In genomic region chr20:44221368-44221767, GRCh38 we compare ENCODE assay signal across 18 cellular contexts. TPM values are rescaled to one million over a fixed set of nuclear protein-coding genes. Genes with fewer than 3 reads are reported as not detected.
DNase-seq lines count a peak whose midpoint lies in the region; ATAC-seq and TF ChIP-seq lines count a peak whose summit lies in the region.
"Had no signal": no experiment of that assay in that cellular context is flagged by ENCODE, and none has a peak within 500 bp of the region (broad histone marks: within the 10 kb centered on the region; RNA-seq: fewer than 3 reads in every experiment).

No MANE protein-coding gene starts in this region.

- peak overlapping the region; percentile 62 for H3K27ac ChIP-seq in CD4-positive, alpha-beta T cell (ENCODE audit: low read depth, low read length)
- H3K27ac ChIP-seq: A549, KMS-11 had no signal

- intact Hi-C loops in CD4-positive, alpha-beta T cell (cut with DNase I, micrococcal nuclease): no loop called here

- no peaks in the 10 kb centered on the region for H3K9me3 ChIP-seq in CD4-positive, alpha-beta T cell (ENCODE audit: control insufficient read depth, low read length)
- H3K9me3 ChIP-seq: A549 had no signal

- TF ChIP-seq CTCF in CD4-positive, alpha-beta T cell (IDR thresholded peaks at IDR 0.05): no peak
- TF ChIP-seq CTCF in mesothelial cell of epicardium (IDR thresholded peaks at IDR 0.05; ENCODE audit: unreplicated experiment): no peak

- DNase-seq in activated naive CD8-positive, alpha-beta T cell treated with anti-CD3 and anti-CD28 coated beads, Interleukin-2, amount 50 U/mL, for 24 hours: no peak
- DNase-seq in CD4-positive, alpha-beta T cell: no peak
- no peak for DNase-seq in T-cell
- DNase-seq in effector memory CD8-positive, alpha-beta T cell: no peak
- DNase-seq in mesothelial cell of epicardium (ENCODE audit: low spot score in 2 of 2, unreplicated experiment in 2 of 2): no peak
- no peak for DNase-seq in NCI-H2107 treated with DMSO at 0.1 percent for 48 hours (lab: John Stamatoyannopoulos, UW; ENCODE audit: unreplicated experiment)
- DNase-seq: DMS79 treated with DMSO at 0.1 percent for 48 hours, MV-4-11, NCI-H1694 treated with DMSO at 0.1 percent for 48 hours, NCI-H2107, NCI-H226, NCI-H524, SHP77 had no signal

- H3K36me3 Mint-ChIP-seq in activated naive CD8-positive, alpha-beta T cell: no peaks in the 10 kb centered on the region
- H3K36me3 Mint-ChIP-seq in activated naive CD8-positive, alpha-beta T cell treated with anti-CD3 and anti-CD28 coated beads, Interleukin-2, amount 50 U/mL, for 24 hours (ENCODE audit: low read depth): no peaks in the 10 kb centered on the region
- peaks cover 3% of the 10 kb centered on the region for H3K36me3 Mint-ChIP-seq in CD4-positive, alpha-beta T cell (ENCODE audit: low read depth)
- peaks cover 3% of the 10 kb centered on the region for H3K36me3 Mint-ChIP-seq in T-cell
- peaks cover 9% of the 10 kb centered on the region for H3K36me3 Mint-ChIP-seq in effector memory CD8-positive, alpha-beta T cell (ENCODE audit: insufficient read depth)
- H3K36me3 Mint-ChIP-seq in mesothelial cell of epicardium: peaks cover 1% of the 10 kb centered on the region

- CTCF ChIA-PET in CD4-positive, alpha-beta T cell (lab: Charles Lee): interaction anchor here (1.6 kb wide), 1 partner anchor 89 kb away, joined by 7 read pairs; the partner anchor contains the start of gene FITM2
- CTCF ChIA-PET in T-cell (lab: Charles Lee): no interaction called here

- H3K27ac Mint-ChIP-seq in activated naive CD8-positive, alpha-beta T cell: peak overlapping the region; percentile 78
- no peak overlapping the region for H3K27ac Mint-ChIP-seq in activated naive CD8-positive, alpha-beta T cell treated with anti-CD3 and anti-CD28 coated beads, Interleukin-2, amount 50 U/mL, for 24 hours
- peak overlapping the region; percentile 91 for H3K27ac Mint-ChIP-seq in CD4-positive, alpha-beta T cell
- H3K27ac Mint-ChIP-seq in T-cell (peak overlapping the region; percentile 95 to 96), mesothelial cell of epicardium (no peak overlapping the region)
- peak overlapping the region; percentile 70 to 89 for H3K27ac Mint-ChIP-seq in effector memory CD8-positive, alpha-beta T cell

- H3K27me3 Mint-ChIP-seq in activated naive CD8-positive, alpha-beta T cell: no peaks in the 10 kb centered on the region
- no peaks in the 10 kb centered on the region for H3K27me3 Mint-ChIP-seq in activated naive CD8-positive, alpha-beta T cell treated with anti-CD3 and anti-CD28 coated beads, Interleukin-2, amount 50 U/mL, for 24 hours
- H3K27me3 Mint-ChIP-seq in CD4-positive, alpha-beta T cell: no peaks in the 10 kb centered on the region
- H3K27me3 Mint-ChIP-seq in T-cell (no peaks in the 10 kb centered on the region), mesothelial cell of epicardium (ENCODE audit: low read depth) (no peaks in the 10 kb centered on the region)
- H3K27me3 Mint-ChIP-seq in effector memory CD8-positive, alpha-beta T cell: no peaks in the 10 kb centered on the region

- POLR2A ChIA-PET in CD4-positive, alpha-beta T cell (lab: Charles Lee): no interaction called here
- POLR2A ChIA-PET in T-cell (lab: Charles Lee): no interaction called here

- ATAC-seq in activated naive CD8-positive, alpha-beta T cell treated with anti-CD3 and anti-CD28 coated beads, Interleukin-2, amount 50 U/mL, for 24 hours: no peak
- ATAC-seq in CD4-positive, alpha-beta T cell (ENCODE audit: poor library complexity): no peak
- no peak for ATAC-seq in T-cell (replicated peaks in 1 of 4)
- no peak for ATAC-seq in effector memory CD8-positive, alpha-beta T cell (replicated peaks)
- ATAC-seq in HG02884 (IDR thresholded peaks at IDR 0.05; ENCODE audit: unreplicated experiment): no peak
- ATAC-seq: A549 had no signal

- H3K27me3 ChIP-seq in CD4-positive, alpha-beta T cell (ENCODE audit: control insufficient read depth, insufficient read depth, low read length): no peaks in the 10 kb centered on the region

- H3K4me1 Mint-ChIP-seq in activated naive CD8-positive, alpha-beta T cell (ENCODE audit: low read depth): peaks cover 51% of the 10 kb centered on the region
- H3K4me1 Mint-ChIP-seq in activated naive CD8-positive, alpha-beta T cell treated with anti-CD3 and anti-CD28 coated beads, Interleukin-2, amount 50 U/mL, for 24 hours: peaks cover 39% of the 10 kb centered on the region
- H3K4me1 Mint-ChIP-seq in CD4-positive, alpha-beta T cell (ENCODE audit: low read depth): peaks cover 54% of the 10 kb centered on the region
- peaks cover 49 to 57% (median 53%) of the 10 kb centered on the region in 3 donors for H3K4me1 Mint-ChIP-seq in T-cell
- H3K4me1 Mint-ChIP-seq in effector memory CD8-positive, alpha-beta T cell (ENCODE audit: low read depth in 2 of 2): peaks cover 28 to 37% of the 10 kb centered on the region in 2 donors
- peaks cover 33% of the 10 kb centered on the region for H3K4me1 Mint-ChIP-seq in mesothelial cell of epicardium

- H3K9me3 Mint-ChIP-seq in activated naive CD8-positive, alpha-beta T cell (ENCODE audit: low read depth): no peaks in the 10 kb centered on the region
- H3K9me3 Mint-ChIP-seq in activated naive CD8-positive, alpha-beta T cell treated with anti-CD3 and anti-CD28 coated beads, Interleukin-2, amount 50 U/mL, for 24 hours: no peaks in the 10 kb centered on the region
- no peaks in the 10 kb centered on the region for H3K9me3 Mint-ChIP-seq in CD4-positive, alpha-beta T cell
- H3K9me3 Mint-ChIP-seq in T-cell: no peaks in the 10 kb centered on the region
- no peaks in the 10 kb centered on the region for H3K9me3 Mint-ChIP-seq in effector memory CD8-positive, alpha-beta T cell
- H3K9me3 Mint-ChIP-seq in mesothelial cell of epicardium: no peaks in the 10 kb centered on the region

- no peak overlapping the region for H3K4me3 Mint-ChIP-seq in activated naive CD8-positive, alpha-beta T cell
- no peak overlapping the region for H3K4me3 Mint-ChIP-seq in activated naive CD8-positive, alpha-beta T cell treated with anti-CD3 and anti-CD28 coated beads, Interleukin-2, amount 50 U/mL, for 24 hours
- H3K4me3 Mint-ChIP-seq in CD4-positive, alpha-beta T cell: no peak overlapping the region
- H3K4me3 Mint-ChIP-seq in T-cell: peak overlapping the region in 1 of 3 donors; percentile 85
- H3K4me3 Mint-ChIP-seq in effector memory CD8-positive, alpha-beta T cell: no peak overlapping the region
- H3K4me3 Mint-ChIP-seq in mesothelial cell of epicardium: no peak overlapping the region

RNA-seq across cellular contexts. Expression of gene OSER1, which starts 10.8 kb away (rescaled TPM):
- 100 to 1,000 TPM; 172 TPM for total RNA-seq in CD4-positive, alpha-beta T cell
- total RNA-seq in T-cell (10 to 100 TPM; 28.7 to 96.7 (median 35.4) TPM), mesothelial cell of epicardium (31.3 to 31.7 TPM (median 31.5 TPM) in 3 replicates)

RNA-seq across cellular contexts. Expression of gene GDAP1L1, which starts 25.7 kb away (rescaled TPM):
- total RNA-seq in CD4-positive, alpha-beta T cell: not detected
- not detected for total RNA-seq in T-cell
- 0.16 to 0.54 TPM (median 0.40 TPM) in 3 replicates for total RNA-seq in mesothelial cell of epicardium
- total RNA-seq: RPMI7951 had no signal

RNA-seq across cellular contexts. Expression of gene JPH2, which starts 34.4 kb away (rescaled TPM):
- total RNA-seq in CD4-positive, alpha-beta T cell: not detected
- total RNA-seq in T-cell (under 1 TPM in 3 of 5 donors, not detected in 2; 0.06 to 0.15 (median 0.09) TPM), mesothelial cell of epicardium (3.4 to 4.2 TPM (median 3.5 TPM) in 3 replicates)

Comparison
In these comparisons a context has a peak if more than half of its experiments do, and no peak if none do; other contexts are left out.
1. H3K27ac Mint-ChIP-seq: peak in activated naive CD8-positive, alpha-beta T cell (single experiment), CD4-positive, alpha-beta T cell (single experiment), T-cell (2 of 2) and effector memory CD8-positive, alpha-beta T cell (2 of 2); none in activated naive CD8-positive, alpha-beta T cell treated with anti-CD3 and anti-CD28 coated beads, Interleukin-2, amount 50 U/mL, for 24 hours (single experiment) and mesothelial cell of epicardium (single experiment).